5 cellular contexts compared by ENCODE assay signal in the genomic region with DNA sequence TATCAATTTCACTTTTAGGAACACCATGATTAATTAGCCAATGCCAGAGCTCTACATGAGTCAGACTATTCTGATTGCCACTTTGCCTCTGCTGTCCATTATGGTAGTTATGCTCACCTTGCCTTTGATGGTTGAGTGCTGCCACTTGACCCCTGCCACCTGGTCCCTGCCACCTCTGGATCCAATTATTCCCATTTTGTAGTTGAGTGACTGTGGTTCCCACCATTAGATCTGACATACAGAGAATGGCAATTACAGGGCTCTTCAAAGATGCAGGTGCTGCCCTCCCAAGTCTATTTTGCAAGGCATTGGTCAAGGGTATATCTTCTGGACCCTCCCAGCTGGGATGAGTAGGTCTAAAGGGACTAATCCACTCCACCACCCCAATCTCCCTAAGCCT. TPM values are rescaled to one million over a fixed set of nuclear protein-coding genes. Genes with fewer than 3 reads are reported as not detected.
"Had no signal": no experiment of that assay in that cellular context is flagged by ENCODE, and none has a peak within 500 bp of the region (broad histone marks: within the 10 kb centered on the region; RNA-seq: fewer than 3 reads in every experiment).

No MANE protein-coding gene starts in this region.

RNA-seq across cellular contexts. Expression of a gene that starts 8.3 kb away (rescaled TPM):
- total RNA-seq: HepG2, HT-29, HT1080, IMR-90, K562 had no signal
